8 cellular contexts compared by ENCODE assay signal in genomic region chr3:23202921-23203650, GRCh38. TPM values are rescaled to one million over a fixed set of nuclear protein-coding genes. Genes with fewer than 3 reads are reported as not detected.
DNase-seq lines count a peak whose midpoint lies in the region; ATAC-seq and TF ChIP-seq lines count a peak whose summit lies in the region.

Gene UBE2E2, plus strand, starts transcription at chr3:23203327.

- ATAC-seq in GM18861 (IDR thresholded peaks at IDR 0.05; ENCODE audit: unreplicated experiment) (peak; percentile 60), HG03045 (IDR thresholded peaks at IDR 0.05; ENCODE audit: unreplicated experiment) (peak; percentile 81)

- H3K79me2 ChIP-seq in ACC112 (ENCODE audit: control insufficient read depth, insufficient read depth, low read length, unreplicated experiment) = peaks cover 45% of the 10 kb centered on the region

- DNase-seq in NCI-H460 (ENCODE audit: extremely low read depth, low read depth) (peak; percentile 50), activated T-cell treated with anti-CD3 and anti-CD28 coated beads for 4 hours (peak; percentile 22), epithelial cell of esophagus (ENCODE audit: low read depth) (peak; percentile 73), midbrain (lab: John Stamatoyannopoulos, UW) (peak; percentile 77)
- peak; percentile 57 for DNase-seq in stimulated activated CD8-positive, alpha-beta memory T cell treated with anti-CD3 and anti-CD28 coated beads, Interleukin-4, amount 100 ng/mL, for 48 hours

- peaks cover 4% of the 10 kb centered on the region; the same call in 1 of the 2 replicates for H3K27me3 ChIP-seq in ACC112 (ENCODE audit: insufficient read depth, low read length)

- H2AFZ ChIP-seq in ACC112 (ENCODE audit: low read length, unreplicated experiment) = peak within 1 kb of the TSS; percentile 93

- H3K36me3 ChIP-seq in ACC112 (ENCODE audit: insufficient read depth, low read length) = no peaks in the 10 kb centered on the region

- H3K4me3 ChIP-seq in ACC112 (ENCODE audit: low read depth, low read length) (peak within 1 kb of the TSS; percentile 95), epithelial cell of esophagus (ENCODE audit: low read length) (peak within 1 kb of the TSS; percentile 74)

- H3K27ac ChIP-seq in ACC112 (ENCODE audit: low read depth, low read length) = peak within 1 kb of the TSS; percentile 55; the same call in 1 of the 2 replicates

- H3K4me1 ChIP-seq in ACC112 (ENCODE audit: control insufficient read depth, insufficient read depth, low read length, unreplicated experiment) = peaks cover 11% of the 10 kb centered on the region

- TF ChIP-seq CTCF in epithelial cell of esophagus (IDR thresholded peaks at IDR 0.05; ENCODE audit: insufficient read depth, low read depth, low read length, missing control alignments) = no peak

RNA-seq across cellular contexts. Expression of gene UBE2E2, which starts in this region (rescaled TPM):
- total RNA-seq in NCI-H460 (2014; rRNA removed; shearing (Covaris generic)) = 27.4 and 35.5 TPM in 2 replicates
- 9.5 and 14.3 TPM in 2 replicates for polyA plus RNA-seq in NCI-H460 (2014; cell fraction: nucleus; rRNA removed)

Comparison
In these comparisons a context has a peak if more than half of its experiments do, and no peak if none do; other contexts are left out.
1. Peak in every context shown above with its lines: DNase-seq, ATAC-seq, H3K4me3 ChIP-seq and H3K27ac ChIP-seq.
2. DNase-seq: peak in every context shown above with its lines; median percentile 77 in midbrain; 73 in epithelial cell of esophagus; 57 in stimulated activated CD8-positive, alpha-beta memory T cell treated with anti-CD3 and anti-CD28 coated beads, Interleukin-4, amount 100 ng/mL, for 48 hours; 50 in NCI-H460; 22 in activated T-cell treated with anti-CD3 and anti-CD28 coated beads for 4 hours.